ENCODE assay signal across 9 cellular contexts in genomic region chr9:127779136-127779981, GRCh38. TPM values are rescaled to one million over a fixed set of nuclear protein-coding genes. Genes with fewer than 3 reads are reported as not detected.
A peak's percentile ranks its signal among the peaks of the same experiment; 100 is the strongest.
DNase-seq lines count a peak whose midpoint lies in the region; ATAC-seq, FAIRE-seq and TF ChIP-seq lines count a peak whose summit lies in the region.
"Had no signal": no experiment of that assay in that cellular context is flagged by ENCODE, and none has a peak within 500 bp of the region (broad histone marks: within the 10 kb centered on the region; RNA-seq: fewer than 3 reads in every experiment).

No MANE protein-coding gene starts in this region.

- peak; percentile 36 for ATAC-seq in HG03196 (IDR thresholded peaks at IDR 0.05; ENCODE audit: unreplicated experiment)

- DNase-seq in DMS53 (lab: John Stamatoyannopoulos, UW) (peak; percentile 47), DMS53 treated with DMSO at 0.1 percent for 48 hours (lab: John Stamatoyannopoulos, UW; ENCODE audit: unreplicated experiment) (no peak), cardiac muscle cell (ENCODE audit: low read depth in 1 of 2, low spot score in 1 of 2) (peak in 1 of 2 donors; percentile 70), RCC 7860 (ENCODE audit: low spot score) (no peak), frontal cortex (ENCODE audit: low spot score in 2 of 2) (no peak)
- DNase-seq in activated CD4-positive, alpha-beta T cell treated with anti-CD3 and anti-CD28 coated beads, Interleukin-2, amount 50 U/mL, for 24 hours (ENCODE audit: low read depth in 1 of 2, low spot score in 1 of 2) = peak; percentile 39 to 55
- peak; percentile 67 for DNase-seq in stimulated activated naive CD4-positive, alpha-beta T cell treated with Interleukin-2 at 50 U/mL for 16 hours (lab: John Stamatoyannopoulos, UW)

- H3K4me3 ChIP-seq in cardiac muscle cell = no peak overlapping the region

- TF ChIP-seq CTCF in cardiac muscle cell (IDR thresholded peaks at IDR 0.05; ENCODE audit: low read depth, low read length) = no peak

- peak overlapping the region; percentile 64 for H3K27ac ChIP-seq in cardiac muscle cell

- no peaks in the 10 kb centered on the region for H3K36me3 ChIP-seq in cardiac muscle cell

- no peaks in the 10 kb centered on the region for H3K9me3 ChIP-seq in cardiac muscle cell (ENCODE audit: low read depth)

- no peaks in the 10 kb centered on the region for H3K27me3 ChIP-seq in cardiac muscle cell

- no peak for FAIRE-seq in RCC 7860 (lab: Jason Lieb, UNC)
- no peak for FAIRE-seq in frontal cortex (lab: Jason Lieb, UNC)
- FAIRE-seq: A204.1 had no signal

- peaks cover 11% of the 10 kb centered on the region for H3K4me1 ChIP-seq in cardiac muscle cell (ENCODE audit: low read depth)

RNA-seq across cellular contexts. Expression of gene SH2D3C, which starts 0.9 kb away (rescaled TPM):
- 3.5 and 9.9 TPM in 2 replicates for total RNA-seq in cardiac muscle cell
- 3.7 and 9.4 TPM in 2 replicates for polyA plus RNA-seq in cardiac muscle cell
- 6.1 TPM for total RNA-seq in frontal cortex

RNA-seq across cellular contexts. Expression of gene CDK9, which starts 6.5 kb away (rescaled TPM):
- total RNA-seq in cardiac muscle cell (85.1 and 162 TPM in 2 replicates), frontal cortex (40.4 TPM)
- polyA plus RNA-seq in cardiac muscle cell = 139 and 193 TPM in 2 replicates

RNA-seq across cellular contexts. Expression of gene FPGS, which starts 23.3 kb away (rescaled TPM):
- total RNA-seq in cardiac muscle cell = 112 and 123 TPM in 2 replicates
- 78.3 and 111 TPM in 2 replicates for polyA plus RNA-seq in cardiac muscle cell
- total RNA-seq in frontal cortex = 18.3 TPM

RNA-seq across cellular contexts. Expression of gene TOR2A, which starts 44.3 kb away (rescaled TPM):
- total RNA-seq in cardiac muscle cell (22.8 and 29.2 TPM in 2 replicates), frontal cortex (7.3 TPM)
- polyA plus RNA-seq in cardiac muscle cell = 20.6 and 25.7 TPM in 2 replicates

Comparison
In these comparisons a context has a peak if more than half of its experiments do, and no peak if none do; other contexts are left out.
1. DNase-seq: peak in DMS53 (single experiment), activated CD4-positive, alpha-beta T cell treated with anti-CD3 and anti-CD28 coated beads, Interleukin-2, amount 50 U/mL, for 24 hours (2 of 2) and stimulated activated naive CD4-positive, alpha-beta T cell treated with Interleukin-2 at 50 U/mL for 16 hours (single experiment); none in DMS53 treated with DMSO at 0.1 percent for 48 hours (single experiment), RCC 7860 (single experiment) and frontal cortex (0 of 2).